Comparison of ENCODE assay signal across 22 cellular contexts in the genomic region with DNA sequence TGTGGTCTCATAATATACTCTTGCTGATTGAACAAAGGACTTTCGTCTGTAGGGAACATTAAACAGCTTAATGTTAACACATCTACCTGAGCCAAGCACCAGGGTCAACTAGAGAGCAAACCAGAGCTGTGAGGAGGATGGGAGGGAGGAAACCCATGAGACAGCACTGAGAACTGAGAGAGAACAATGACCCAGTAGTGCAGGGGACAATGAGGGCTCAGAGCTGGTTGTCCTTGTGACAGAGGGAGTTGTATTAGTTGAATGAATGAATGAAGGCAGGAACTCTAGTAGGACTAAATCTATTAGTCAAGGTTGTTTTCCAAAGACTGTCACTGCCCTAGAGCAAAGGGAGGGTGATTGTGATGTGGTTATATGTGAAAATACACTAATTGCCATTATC.
"Had no signal": no experiment of that assay in that cellular context is flagged by ENCODE, and none has a peak within 500 bp of the region (broad histone marks: within the 10 kb centered on the region; RNA-seq: fewer than 3 reads in every experiment).

No MANE protein-coding gene starts in this region.

- H3K4me3 ChIP-seq: adrenal gland, heart left ventricle, pancreas, spleen, suprapubic skin, upper lobe of left lung had no signal

- H3K27ac Mint-ChIP-seq: activated CD8-positive, alpha-beta T cell treated with anti-CD3 and anti-CD28 coated beads, Interleukin-2, amount 10 ng/mL, durations not matched to agents 7 days and 5 days; activated naive CD4-positive, alpha-beta T cell treated with anti-CD3 and anti-CD28 coated beads, Interleukin-2, amount 50 U/mL, for 24 hours; dendritic cell treated with granulocyte-macrophage colony-stimulating factor and Interleukin-4, amounts not matched to agents 40 ng/mL and 50 ng/mL, for 4 days; effector memory CD8-positive, alpha-beta T cell; T-cell; WTC11 had no signal

- H3K9me3 Mint-ChIP-seq: activated naive CD4-positive, alpha-beta T cell treated with anti-CD3 and anti-CD28 coated beads, Interleukin-2, amount 50 U/mL, for 24 hours; dendritic cell treated with granulocyte-macrophage colony-stimulating factor and Interleukin-4, amounts not matched to agents 40 ng/mL and 50 ng/mL, for 4 days; effector memory CD8-positive, alpha-beta T cell; naive thymus-derived CD8-positive, alpha-beta T cell; T-cell; WTC11 had no signal

- ATAC-seq: activated CD8-positive, alpha-beta T cell treated with anti-CD3 and anti-CD28 coated beads, Interleukin-2, amount 10 ng/mL, durations not matched to agents 7 days and 5 days; effector memory CD8-positive, alpha-beta T cell; heart left ventricle; left cardiac atrium; naive thymus-derived CD8-positive, alpha-beta T cell; pancreas; SK-N-SH treated with all-trans-retinoic acid at 6 μM for 48 hours; T-cell; WTC11 had no signal

- H3K4me3 Mint-ChIP-seq: activated CD8-positive, alpha-beta T cell treated with anti-CD3 and anti-CD28 coated beads, Interleukin-2, amount 10 ng/mL, durations not matched to agents 7 days and 5 days; activated naive CD4-positive, alpha-beta T cell treated with anti-CD3 and anti-CD28 coated beads, Interleukin-2, amount 50 U/mL, for 24 hours; dendritic cell treated with granulocyte-macrophage colony-stimulating factor and Interleukin-4, amounts not matched to agents 40 ng/mL and 50 ng/mL, for 4 days; effector memory CD8-positive, alpha-beta T cell; naive thymus-derived CD8-positive, alpha-beta T cell; T-cell; WTC11 had no signal

- H3K27ac ChIP-seq: adrenal gland, heart left ventricle, pancreas, spleen, suprapubic skin, upper lobe of left lung had no signal

- H3K27me3 Mint-ChIP-seq: activated naive CD4-positive, alpha-beta T cell treated with anti-CD3 and anti-CD28 coated beads, Interleukin-2, amount 50 U/mL, for 24 hours; dendritic cell treated with granulocyte-macrophage colony-stimulating factor and Interleukin-4, amounts not matched to agents 40 ng/mL and 50 ng/mL, for 4 days; effector memory CD8-positive, alpha-beta T cell; naive thymus-derived CD8-positive, alpha-beta T cell; T-cell had no signal

- DNase-seq: activated CD4-positive, alpha-beta T cell treated with anti-CD3 and anti-CD28 coated beads for 48 hours; activated CD8-positive, alpha-beta memory T cell treated with anti-CD3 and anti-CD28 coated beads, Interleukin-2, amount 50 U/mL, for 4 hours; activated CD8-positive, alpha-beta T cell treated with anti-CD3 and anti-CD28 coated beads, Interleukin-2, amount 10 ng/mL, durations not matched to agents 7 days and 5 days; activated effector memory CD4-positive, alpha-beta T cell treated with anti-CD3 and anti-CD28 coated beads, Interleukin-2, amount 50 U/mL, for 16 hours; activated T-cell treated with anti-CD3 and anti-CD28 coated beads, Interleukin-2, amount 50 U/mL, for 48 hours; adrenal gland; effector memory CD8-positive, alpha-beta T cell; heart left ventricle; left cardiac atrium; mesendoderm; naive thymus-derived CD8-positive, alpha-beta T cell; pancreas; SHP77 treated with DMSO at 0.1 percent for 48 hours; spleen; stimulated activated naive CD4-positive, alpha-beta T cell treated with Interleukin-2 at 50 U/mL for 16 hours; T-cell; upper lobe of left lung had no signal

- H3K27me3 ChIP-seq: adrenal gland, heart left ventricle, pancreas, spleen, suprapubic skin, upper lobe of left lung had no signal
